ENCODE assay signal across 1 cellular context in the genomic region with DNA sequence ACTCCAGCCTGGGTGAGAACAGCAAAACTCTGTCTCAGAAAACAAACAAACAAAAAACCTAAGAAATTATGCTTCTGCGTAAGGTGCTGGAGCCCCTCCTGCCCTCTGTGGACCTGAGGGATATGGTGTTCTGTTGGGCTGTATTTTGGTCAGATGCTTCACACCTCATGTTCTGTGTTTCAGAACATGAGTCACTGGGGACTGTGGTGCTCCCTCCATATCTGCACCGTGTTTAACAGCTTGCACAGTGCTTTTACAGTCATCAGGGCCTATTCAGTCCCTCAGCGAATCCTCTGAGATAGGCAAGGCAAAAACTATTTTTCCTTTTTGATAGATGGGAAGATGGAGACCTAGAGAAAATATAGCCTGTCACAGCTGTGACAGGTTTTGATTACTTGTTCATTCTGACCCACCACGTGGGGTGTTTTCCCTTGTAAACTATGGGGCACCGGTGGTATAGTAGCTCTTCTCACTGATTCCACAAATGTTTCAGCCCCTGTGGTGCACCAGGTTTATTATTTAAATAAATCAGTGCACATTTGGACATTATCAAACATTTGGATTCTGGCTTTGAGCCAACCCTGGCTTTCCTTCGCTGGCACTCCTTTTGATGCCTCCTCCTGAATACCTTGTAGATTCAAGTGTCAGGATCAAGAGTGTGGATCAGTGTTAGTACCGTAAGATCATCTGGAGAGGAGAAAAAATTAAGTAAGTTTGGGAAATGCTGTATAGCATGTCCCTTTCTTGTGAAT.
TF ChIP-seq lines count a peak whose summit lies in the region.

No MANE protein-coding gene starts in this region.

TF ChIP-seq in GM12878, 131 proteins besides CTCF, POLR2A, EP300 and RAD21:
- TF ChIP-seq HCFC1 (IDR thresholded peaks at IDR 0.05; ENCODE audit: low read length) (no peak), PAX8 (IDR thresholded peaks at IDR 0.05) (no peak)
- TF ChIP-seq, protein P1, sequence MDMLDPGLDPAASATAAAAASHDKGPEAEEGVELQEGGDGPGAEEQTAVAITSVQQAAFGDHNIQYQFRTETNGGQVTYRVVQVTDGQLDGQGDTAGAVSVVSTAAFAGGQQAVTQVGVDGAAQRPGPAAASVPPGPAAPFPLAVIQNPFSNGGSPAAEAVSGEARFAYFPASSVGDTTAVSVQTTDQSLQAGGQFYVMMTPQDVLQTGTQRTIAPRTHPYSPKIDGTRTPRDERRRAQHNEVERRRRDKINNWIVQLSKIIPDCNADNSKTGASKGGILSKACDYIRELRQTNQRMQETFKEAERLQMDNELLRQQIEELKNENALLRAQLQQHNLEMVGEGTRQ (IDR thresholded peaks at IDR 0.05; ENCODE audit: borderline replicate concordance, low read depth, low read length) = no peak
- TF ChIP-seq, protein P2, sequence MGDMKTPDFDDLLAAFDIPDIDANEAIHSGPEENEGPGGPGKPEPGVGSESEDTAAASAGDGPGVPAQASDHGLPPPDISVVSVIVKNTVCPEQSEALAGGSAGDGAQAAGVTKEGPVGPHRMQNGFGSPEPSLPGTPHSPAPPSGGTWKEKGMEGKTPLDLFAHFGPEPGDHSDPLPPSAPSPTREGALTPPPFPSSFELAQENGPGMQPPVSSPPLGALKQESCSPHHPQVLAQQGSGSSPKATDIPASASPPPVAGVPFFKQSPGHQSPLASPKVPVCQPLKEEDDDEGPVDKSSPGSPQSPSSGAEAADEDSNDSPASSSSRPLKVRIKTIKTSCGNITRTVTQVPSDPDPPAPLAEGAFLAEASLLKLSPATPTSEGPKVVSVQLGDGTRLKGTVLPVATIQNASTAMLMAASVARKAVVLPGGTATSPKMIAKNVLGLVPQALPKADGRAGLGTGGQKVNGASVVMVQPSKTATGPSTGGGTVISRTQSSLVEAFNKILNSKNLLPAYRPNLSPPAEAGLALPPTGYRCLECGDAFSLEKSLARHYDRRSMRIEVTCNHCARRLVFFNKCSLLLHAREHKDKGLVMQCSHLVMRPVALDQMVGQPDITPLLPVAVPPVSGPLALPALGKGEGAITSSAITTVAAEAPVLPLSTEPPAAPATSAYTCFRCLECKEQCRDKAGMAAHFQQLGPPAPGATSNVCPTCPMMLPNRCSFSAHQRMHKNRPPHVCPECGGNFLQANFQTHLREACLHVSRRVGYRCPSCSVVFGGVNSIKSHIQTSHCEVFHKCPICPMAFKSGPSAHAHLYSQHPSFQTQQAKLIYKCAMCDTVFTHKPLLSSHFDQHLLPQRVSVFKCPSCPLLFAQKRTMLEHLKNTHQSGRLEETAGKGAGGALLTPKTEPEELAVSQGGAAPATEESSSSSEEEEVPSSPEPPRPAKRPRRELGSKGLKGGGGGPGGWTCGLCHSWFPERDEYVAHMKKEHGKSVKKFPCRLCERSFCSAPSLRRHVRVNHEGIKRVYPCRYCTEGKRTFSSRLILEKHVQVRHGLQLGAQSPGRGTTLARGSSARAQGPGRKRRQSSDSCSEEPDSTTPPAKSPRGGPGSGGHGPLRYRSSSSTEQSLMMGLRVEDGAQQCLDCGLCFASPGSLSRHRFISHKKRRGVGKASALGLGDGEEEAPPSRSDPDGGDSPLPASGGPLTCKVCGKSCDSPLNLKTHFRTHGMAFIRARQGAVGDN (IDR thresholded peaks at IDR 0.05) = peak; percentile 37; the same call in 1 of the 2 replicates
TF ChIP-seq in GM12878: peak in this region for 1.
